1 cellular context compared by ENCODE assay signal in the genomic region with DNA sequence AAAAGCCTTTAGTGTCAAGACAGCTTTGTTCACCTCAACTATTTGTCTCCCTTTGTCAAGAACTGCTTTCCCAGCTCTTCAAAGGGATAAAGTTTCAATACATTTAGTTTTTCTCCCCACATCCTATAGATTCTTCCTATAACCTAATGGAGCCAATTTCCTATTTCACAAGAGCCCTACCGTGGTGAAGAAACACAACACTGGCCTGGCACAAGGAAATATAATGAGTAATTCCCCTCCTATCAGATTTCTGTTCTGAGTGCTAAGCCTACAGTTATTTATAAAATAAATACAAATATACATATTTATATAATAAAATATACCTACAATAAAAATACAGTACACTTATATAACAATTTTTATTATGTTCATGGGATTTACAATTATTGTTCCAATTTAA.
TF ChIP-seq lines count a peak whose summit lies in the region.

No MANE protein-coding gene starts in this region.

TF ChIP-seq in GM23338, 12 proteins besides CTCF, POLR2A, EP300 and RAD21 (continued from another document):
- TF ChIP-seq, protein P1, sequence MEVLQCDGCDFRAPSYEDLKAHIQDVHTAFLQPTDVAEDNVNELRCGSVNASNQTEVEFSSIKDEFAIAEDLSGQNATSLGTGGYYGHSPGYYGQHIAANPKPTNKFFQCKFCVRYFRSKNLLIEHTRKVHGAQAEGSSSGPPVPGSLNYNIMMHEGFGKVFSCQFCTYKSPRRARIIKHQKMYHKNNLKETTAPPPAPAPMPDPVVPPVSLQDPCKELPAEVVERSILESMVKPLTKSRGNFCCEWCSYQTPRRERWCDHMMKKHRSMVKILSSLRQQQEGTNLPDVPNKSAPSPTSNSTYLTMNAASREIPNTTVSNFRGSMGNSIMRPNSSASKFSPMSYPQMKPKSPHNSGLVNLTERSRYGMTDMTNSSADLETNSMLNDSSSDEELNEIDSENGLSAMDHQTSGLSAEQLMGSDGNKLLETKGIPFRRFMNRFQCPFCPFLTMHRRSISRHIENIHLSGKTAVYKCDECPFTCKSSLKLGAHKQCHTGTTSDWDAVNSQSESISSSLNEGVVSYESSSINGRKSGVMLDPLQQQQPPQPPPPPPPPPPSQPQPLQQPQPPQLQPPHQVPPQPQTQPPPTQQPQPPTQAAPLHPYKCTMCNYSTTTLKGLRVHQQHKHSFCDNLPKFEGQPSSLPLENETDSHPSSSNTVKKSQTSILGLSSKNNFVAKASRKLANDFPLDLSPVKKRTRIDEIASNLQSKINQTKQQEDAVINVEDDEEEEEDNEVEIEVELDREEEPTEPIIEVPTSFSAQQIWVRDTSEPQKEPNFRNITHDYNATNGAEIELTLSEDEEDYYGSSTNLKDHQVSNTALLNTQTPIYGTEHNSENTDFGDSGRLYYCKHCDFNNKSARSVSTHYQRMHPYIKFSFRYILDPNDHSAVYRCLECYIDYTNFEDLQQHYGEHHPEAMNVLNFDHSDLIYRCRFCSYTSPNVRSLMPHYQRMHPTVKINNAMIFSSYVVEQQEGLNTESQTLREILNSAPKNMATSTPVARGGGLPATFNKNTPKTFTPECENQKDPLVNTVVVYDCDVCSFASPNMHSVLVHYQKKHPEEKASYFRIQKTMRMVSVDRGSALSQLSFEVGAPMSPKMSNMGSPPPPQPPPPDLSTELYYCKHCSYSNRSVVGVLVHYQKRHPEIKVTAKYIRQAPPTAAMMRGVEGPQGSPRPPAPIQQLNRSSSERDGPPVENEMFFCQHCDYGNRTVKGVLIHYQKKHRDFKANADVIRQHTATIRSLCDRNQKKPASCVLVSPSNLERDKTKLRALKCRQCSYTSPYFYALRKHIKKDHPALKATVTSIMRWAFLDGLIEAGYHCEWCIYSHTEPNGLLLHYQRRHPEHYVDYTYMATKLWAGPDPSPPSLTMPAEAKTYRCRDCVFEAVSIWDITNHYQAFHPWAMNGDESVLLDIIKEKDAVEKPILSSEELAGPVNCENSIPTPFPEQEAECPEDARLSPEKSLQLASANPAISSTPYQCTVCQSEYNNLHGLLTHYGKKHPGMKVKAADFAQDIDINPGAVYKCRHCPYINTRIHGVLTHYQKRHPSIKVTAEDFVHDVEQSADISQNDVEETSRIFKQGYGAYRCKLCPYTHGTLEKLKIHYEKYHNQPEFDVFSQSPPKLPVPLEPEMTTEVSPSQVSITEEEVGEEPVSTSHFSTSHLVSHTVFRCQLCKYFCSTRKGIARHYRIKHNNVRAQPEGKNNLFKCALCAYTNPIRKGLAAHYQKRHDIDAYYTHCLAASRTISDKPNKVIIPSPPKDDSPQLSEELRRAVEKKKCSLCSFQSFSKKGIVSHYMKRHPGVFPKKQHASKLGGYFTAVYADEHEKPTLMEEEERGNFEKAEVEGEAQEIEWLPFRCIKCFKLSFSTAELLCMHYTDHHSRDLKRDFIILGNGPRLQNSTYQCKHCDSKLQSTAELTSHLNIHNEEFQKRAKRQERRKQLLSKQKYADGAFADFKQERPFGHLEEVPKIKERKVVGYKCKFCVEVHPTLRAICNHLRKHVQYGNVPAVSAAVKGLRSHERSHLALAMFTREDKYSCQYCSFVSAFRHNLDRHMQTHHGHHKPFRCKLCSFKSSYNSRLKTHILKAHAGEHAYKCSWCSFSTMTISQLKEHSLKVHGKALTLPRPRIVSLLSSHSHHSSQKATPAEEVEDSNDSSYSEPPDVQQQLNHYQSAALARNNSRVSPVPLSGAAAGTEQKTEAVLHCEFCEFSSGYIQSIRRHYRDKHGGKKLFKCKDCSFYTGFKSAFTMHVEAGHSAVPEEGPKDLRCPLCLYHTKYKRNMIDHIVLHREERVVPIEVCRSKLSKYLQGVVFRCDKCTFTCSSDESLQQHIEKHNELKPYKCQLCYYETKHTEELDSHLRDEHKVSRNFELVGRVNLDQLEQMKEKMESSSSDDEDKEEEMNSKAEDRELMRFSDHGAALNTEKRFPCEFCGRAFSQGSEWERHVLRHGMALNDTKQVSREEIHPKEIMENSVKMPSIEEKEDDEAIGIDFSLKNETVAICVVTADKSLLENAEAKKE (CRISPR knock-in tag; IDR thresholded peaks at IDR 0.05) = no peak
